8 cellular contexts compared by ENCODE assay signal in the genomic region with DNA sequence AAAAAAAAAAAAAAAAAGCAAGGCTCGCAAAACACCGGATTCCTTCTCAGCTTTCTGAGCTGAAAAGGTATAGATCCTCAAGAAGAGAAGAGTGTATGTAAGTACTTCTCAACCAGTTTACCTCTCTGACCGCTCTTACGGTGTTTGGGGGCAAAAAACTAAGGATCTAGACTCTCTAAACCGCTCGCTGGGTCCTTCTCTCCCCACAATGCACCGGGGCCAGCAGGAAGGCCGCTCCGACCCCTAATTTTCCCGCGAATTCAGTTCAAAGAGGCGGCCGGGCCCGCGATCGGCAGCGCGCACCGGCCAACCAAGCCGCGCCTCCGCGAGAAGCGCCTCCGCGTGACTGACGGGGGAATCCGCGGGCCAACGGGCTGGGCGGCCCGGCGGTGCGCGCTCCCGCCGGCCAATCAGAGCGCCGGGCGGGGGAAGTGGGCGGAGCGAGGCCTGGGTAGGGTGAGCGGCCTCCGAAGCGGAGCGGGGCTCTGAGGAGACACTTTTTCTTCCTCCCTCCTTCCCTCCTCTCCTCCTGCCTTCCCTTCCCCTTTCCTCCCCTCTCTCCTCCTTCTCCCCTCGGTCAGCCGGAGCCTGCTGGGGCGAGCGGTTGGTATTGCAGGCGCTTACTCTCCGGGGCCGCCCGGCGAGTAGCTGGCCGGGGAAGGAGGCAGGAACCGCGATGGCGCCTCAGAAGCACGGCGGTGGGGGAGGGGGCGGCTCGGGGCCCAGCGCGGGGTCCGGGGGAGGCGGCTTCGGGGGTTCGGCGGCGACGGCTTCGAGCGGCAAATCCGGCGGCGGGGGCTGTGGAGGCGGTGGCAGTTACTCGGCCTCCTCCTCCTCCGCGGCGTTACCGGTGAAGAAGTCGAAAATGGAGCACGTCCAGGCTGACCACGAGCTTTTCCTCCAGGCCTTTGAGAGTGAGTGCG.
DNase-seq lines count a peak whose midpoint lies in the region; ATAC-seq and TF ChIP-seq lines count a peak whose summit lies in the region.
"Not testable (repeated sequence)": the region's sequence is repeated elsewhere in the genome, so short reads cannot be mapped to it uniquely, and the experiment has no call there.

No MANE protein-coding gene starts in this region.

- peak overlapping the region; percentile 89 for H3K27ac Mint-ChIP-seq in CD4-positive, alpha-beta T cell
- peak overlapping the region; percentile 98 for H3K27ac Mint-ChIP-seq in activated CD8-positive, alpha-beta T cell treated with anti-CD3 and anti-CD28 coated beads, Interleukin-2, amount 10 ng/mL, durations not matched to agents 7 days and 5 days

- H3K36me3 Mint-ChIP-seq in CD4-positive, alpha-beta T cell (ENCODE audit: low read depth): peaks cover 19% of the 10 kb centered on the region
- peaks cover 21% of the 10 kb centered on the region for H3K36me3 Mint-ChIP-seq in activated CD8-positive, alpha-beta T cell treated with anti-CD3 and anti-CD28 coated beads, Interleukin-2, amount 10 ng/mL, durations not matched to agents 7 days and 5 days (ENCODE audit: low read depth)

- peak overlapping the region; percentile 50 for H3K27ac ChIP-seq in CD4-positive, alpha-beta T cell (ENCODE audit: low read depth, low read length)

- POLR2A ChIA-PET in CD4-positive, alpha-beta T cell (lab: Charles Lee): interaction anchor here (0.6 to 1.1 kb wide), 5 partner anchors 58 to 201 kb away, joined by 3 to 5 read pairs (median 3); partner anchors contain the start of gene CRLF3
- POLR2A ChIA-PET in activated CD8-positive, alpha-beta T cell treated with anti-CD3 and anti-CD28 coated beads, Interleukin-2, amount 10 ng/mL, durations not matched to agents 7 days and 5 days (lab: Charles Lee): interaction anchor here (0.6 to 1.3 kb wide), 7 partner anchors 12 to 254 kb away, joined by 3 to 4 read pairs (median 3); partner anchors contain the start of gene CRLF3

- H3K4me1 Mint-ChIP-seq in CD4-positive, alpha-beta T cell (ENCODE audit: low read depth): peaks cover 17% of the 10 kb centered on the region
- H3K4me1 Mint-ChIP-seq in activated CD8-positive, alpha-beta T cell treated with anti-CD3 and anti-CD28 coated beads, Interleukin-2, amount 10 ng/mL, durations not matched to agents 7 days and 5 days (ENCODE audit: low read depth): peaks cover 48% of the 10 kb centered on the region

- H3K27me3 Mint-ChIP-seq in CD4-positive, alpha-beta T cell; activated CD8-positive, alpha-beta T cell treated with anti-CD3 and anti-CD28 coated beads, Interleukin-2, amount 10 ng/mL, durations not matched to agents 7 days and 5 days (ENCODE audit: low read depth): not testable (repeated sequence)

- intact Hi-C loops in CD4-positive, alpha-beta T cell (cut with DNase I, micrococcal nuclease): loop anchor here in 1 of 2 experiments (5.0 kb wide), 1 partner anchor 91 kb away; the partner anchor contains the start of gene CRLF3

- peak; percentile 97 for ATAC-seq in CD4-positive, alpha-beta T cell (ENCODE audit: poor library complexity)
- ATAC-seq in GM19455 (IDR thresholded peaks at IDR 0.05; ENCODE audit: unreplicated experiment): peak; percentile 74
- ATAC-seq in HG03571 (IDR thresholded peaks at IDR 0.05; ENCODE audit: unreplicated experiment): peak; percentile 62
- peak; percentile 98 for ATAC-seq in activated CD8-positive, alpha-beta T cell treated with anti-CD3 and anti-CD28 coated beads, Interleukin-2, amount 10 ng/mL, durations not matched to agents 7 days and 5 days

- H3K27me3 ChIP-seq in CD4-positive, alpha-beta T cell (ENCODE audit: control insufficient read depth, insufficient read depth, low read length): not testable (repeated sequence)

- H3K9me3 Mint-ChIP-seq in CD4-positive, alpha-beta T cell; activated CD8-positive, alpha-beta T cell treated with anti-CD3 and anti-CD28 coated beads, Interleukin-2, amount 10 ng/mL, durations not matched to agents 7 days and 5 days (ENCODE audit: insufficient read depth): not testable (repeated sequence)

- not testable (repeated sequence) for TF ChIP-seq CTCF in CD4-positive, alpha-beta T cell (IDR thresholded peaks at IDR 0.05)

- DNase-seq in CD4-positive, alpha-beta T cell: peak; percentile 66 to 86 (median 80)
- DNase-seq in NK-92 (lab: John Stamatoyannopoulos, UW; ENCODE audit: unreplicated experiment) (peak; percentile 21), ecto neural progenitor cell (ENCODE audit: low spot score) (peak; percentile 93), lung microvascular endothelial cell (ENCODE audit: low read depth in 2 of 2) (peak; percentile 67 to 84)
- DNase-seq in activated CD8-positive, alpha-beta T cell treated with anti-CD3 and anti-CD28 coated beads, Interleukin-2, amount 10 ng/mL, durations not matched to agents 7 days and 5 days: peak; percentile 89
- DNase-seq in stimulated activated CD4-positive, alpha-beta T cell treated with anti-CD3 and anti-CD28 coated beads, Interleukin-4, amount 100 ng/mL, for 48 hours (ENCODE audit: low read depth in 2 of 2): peak; percentile 76 to 82

- CTCF ChIA-PET in CD4-positive, alpha-beta T cell (lab: Charles Lee): interaction anchor here (0.7 kb wide), 1 partner anchor 12 kb away, joined by 4 read pairs; no protein-coding TSS in a partner anchor
- CTCF ChIA-PET in activated CD8-positive, alpha-beta T cell treated with anti-CD3 and anti-CD28 coated beads, Interleukin-2, amount 10 ng/mL, durations not matched to agents 7 days and 5 days (lab: Charles Lee): not testable (repeated sequence)

- not testable (repeated sequence) for H3K9me3 ChIP-seq in CD4-positive, alpha-beta T cell (ENCODE audit: control insufficient read depth, low read length)

- H3K4me3 Mint-ChIP-seq in CD4-positive, alpha-beta T cell: peak overlapping the region; percentile 96
- H3K4me3 Mint-ChIP-seq in activated CD8-positive, alpha-beta T cell treated with anti-CD3 and anti-CD28 coated beads, Interleukin-2, amount 10 ng/mL, durations not matched to agents 7 days and 5 days: peak overlapping the region; percentile 95

Comparison
In these comparisons a context has a peak if more than half of its experiments do, and no peak if none do; other contexts are left out.
1. Peak in every context shown above with its lines: DNase-seq, ATAC-seq and H3K27ac ChIP-seq.
2. DNase-seq: peak in every context shown above with its lines; median percentile 93 in ecto neural progenitor cell; 89 in activated CD8-positive, alpha-beta T cell treated with anti-CD3 and anti-CD28 coated beads, Interleukin-2, amount 10 ng/mL, durations not matched to agents 7 days and 5 days; 80 in CD4-positive, alpha-beta T cell; 79 in stimulated activated CD4-positive, alpha-beta T cell treated with anti-CD3 and anti-CD28 coated beads, Interleukin-4, amount 100 ng/mL, for 48 hours; 76 in lung microvascular endothelial cell; 21 in NK-92.